ENCODE assay signal across 9 cellular contexts in genomic region chr15:23467110-23467600, GRCh38. TPM values are rescaled to one million over a fixed set of nuclear protein-coding genes. Genes with fewer than 3 reads are reported as not detected.
DNase-seq lines count a peak whose midpoint lies in the region; ATAC-seq and TF ChIP-seq lines count a peak whose summit lies in the region.
"Had no signal": no experiment of that assay in that cellular context is flagged by ENCODE, and none has a peak within 500 bp of the region (broad histone marks: within the 10 kb centered on the region; RNA-seq: fewer than 3 reads in every experiment).

No MANE protein-coding gene starts in this region.

- POLR2A ChIA-PET in activated CD4-positive, alpha-beta memory T cell treated with anti-CD3 and anti-CD28 coated beads, Interleukin-2, amount 10 ng/mL, durations not matched to agents 7 days and 5 days (lab: Charles Lee): no interaction called here

- peak; percentile 26 for TF ChIP-seq CTCF in GM12873 (IDR thresholded peaks at IDR 0.05; ENCODE audit: insufficient read depth, low read depth, low read length, missing control alignments)

- no peak overlapping the region for H3K27ac Mint-ChIP-seq in natural killer cell treated with Interleukin-12 subunit alpha and Interleukin-12 subunit beta and Interleukin-15 and Interleukin-18, amount 100 ng/mL, for 72 hours
- no peak overlapping the region for H3K27ac Mint-ChIP-seq in activated CD4-positive, alpha-beta memory T cell treated with anti-CD3 and anti-CD28 coated beads, Interleukin-2, amount 10 ng/mL, durations not matched to agents 7 days and 5 days

- peak; percentile 54 for DNase-seq in NCI-H1048 (lab: John Stamatoyannopoulos, UW)
- DNase-seq in cerebellar cortex (ENCODE audit: low spot score): peak; percentile 20
- DNase-seq in middle frontal gyrus (ENCODE audit: extremely low spot score, low spot score): peak; percentile 12
- no peak for DNase-seq in natural killer cell treated with Interleukin-12 subunit alpha and Interleukin-12 subunit beta and Interleukin-15 and Interleukin-18, amount 100 ng/mL, for 72 hours (ENCODE audit: low spot score)
- no peak for DNase-seq in activated CD4-positive, alpha-beta memory T cell treated with anti-CD3 and anti-CD28 coated beads, Interleukin-2, amount 10 ng/mL, durations not matched to agents 7 days and 5 days
- DNase-seq in germinal center (ENCODE audit: low spot score): no peak
- no peak for DNase-seq in posterior cingulate gyrus

- CTCF ChIA-PET in activated CD4-positive, alpha-beta memory T cell treated with anti-CD3 and anti-CD28 coated beads, Interleukin-2, amount 10 ng/mL, durations not matched to agents 7 days and 5 days (lab: Charles Lee): no interaction called here

- H3K9me3 Mint-ChIP-seq in natural killer cell treated with Interleukin-12 subunit alpha and Interleukin-12 subunit beta and Interleukin-15 and Interleukin-18, amount 100 ng/mL, for 72 hours: no peaks in the 10 kb centered on the region
- H3K9me3 Mint-ChIP-seq in activated CD4-positive, alpha-beta memory T cell treated with anti-CD3 and anti-CD28 coated beads, Interleukin-2, amount 10 ng/mL, durations not matched to agents 7 days and 5 days: no peaks in the 10 kb centered on the region

- H3K27me3 Mint-ChIP-seq in natural killer cell treated with Interleukin-12 subunit alpha and Interleukin-12 subunit beta and Interleukin-15 and Interleukin-18, amount 100 ng/mL, for 72 hours: peaks cover 0 to 5% of the 10 kb centered on the region in 2 donors
- peaks cover 1% of the 10 kb centered on the region for H3K27me3 Mint-ChIP-seq in activated CD4-positive, alpha-beta memory T cell treated with anti-CD3 and anti-CD28 coated beads, Interleukin-2, amount 10 ng/mL, durations not matched to agents 7 days and 5 days

- ATAC-seq in natural killer cell treated with Interleukin-12 subunit alpha and Interleukin-12 subunit beta and Interleukin-15 and Interleukin-18, amount 100 ng/mL, for 72 hours: no peak

- H3K36me3 Mint-ChIP-seq in natural killer cell treated with Interleukin-12 subunit alpha and Interleukin-12 subunit beta and Interleukin-15 and Interleukin-18, amount 100 ng/mL, for 72 hours: no peaks in the 10 kb centered on the region
- no peaks in the 10 kb centered on the region for H3K36me3 Mint-ChIP-seq in activated CD4-positive, alpha-beta memory T cell treated with anti-CD3 and anti-CD28 coated beads, Interleukin-2, amount 10 ng/mL, durations not matched to agents 7 days and 5 days (ENCODE audit: low read depth)

- no peak overlapping the region for H3K4me3 Mint-ChIP-seq in natural killer cell treated with Interleukin-12 subunit alpha and Interleukin-12 subunit beta and Interleukin-15 and Interleukin-18, amount 100 ng/mL, for 72 hours
- no peak overlapping the region for H3K4me3 Mint-ChIP-seq in activated CD4-positive, alpha-beta memory T cell treated with anti-CD3 and anti-CD28 coated beads, Interleukin-2, amount 10 ng/mL, durations not matched to agents 7 days and 5 days

- no peaks in the 10 kb centered on the region for H3K4me1 Mint-ChIP-seq in natural killer cell treated with Interleukin-12 subunit alpha and Interleukin-12 subunit beta and Interleukin-15 and Interleukin-18, amount 100 ng/mL, for 72 hours (ENCODE audit: low read depth in 2 of 2)
- no peaks in the 10 kb centered on the region for H3K4me1 Mint-ChIP-seq in activated CD4-positive, alpha-beta memory T cell treated with anti-CD3 and anti-CD28 coated beads, Interleukin-2, amount 10 ng/mL, durations not matched to agents 7 days and 5 days

- intact Hi-C loops in posterior cingulate gyrus (cut with DNase I): loop anchor here (10.0 kb wide), 1 partner anchor 432 kb away; the partner anchor contains the start of gene TUBGCP5

RNA-seq across cellular contexts. Expression of gene GOLGA6L2, which starts 20.1 kb away (rescaled TPM):
- total RNA-seq in natural killer cell treated with Interleukin-12 subunit alpha and Interleukin-12 subunit beta and Interleukin-15 and Interleukin-18, amount 100 ng/mL, for 72 hours: not detected
- not detected for total RNA-seq in activated CD4-positive, alpha-beta memory T cell treated with anti-CD3 and anti-CD28 coated beads, Interleukin-2, amount 10 ng/mL, durations not matched to agents 7 days and 5 days
- total RNA-seq: T-helper 2 cell treated with Interferon-gamma antibody and Interleukin-4, amounts not matched to agents 100 ng/mL and 5 ng/mL, for 36 hours had no signal

Comparison
In these comparisons a context has a peak if more than half of its experiments do, and no peak if none do; other contexts are left out.
1. DNase-seq: peak in NCI-H1048 (single experiment), cerebellar cortex (single experiment) and middle frontal gyrus (single experiment); none in natural killer cell treated with Interleukin-12 subunit alpha and Interleukin-12 subunit beta and Interleukin-15 and Interleukin-18, amount 100 ng/mL, for 72 hours (single experiment), activated CD4-positive, alpha-beta memory T cell treated with anti-CD3 and anti-CD28 coated beads, Interleukin-2, amount 10 ng/mL, durations not matched to agents 7 days and 5 days (single experiment), germinal center (single experiment) and posterior cingulate gyrus (0 of 10).